Comparison of ENCODE assay signal across 8 cellular contexts in the genomic region with DNA sequence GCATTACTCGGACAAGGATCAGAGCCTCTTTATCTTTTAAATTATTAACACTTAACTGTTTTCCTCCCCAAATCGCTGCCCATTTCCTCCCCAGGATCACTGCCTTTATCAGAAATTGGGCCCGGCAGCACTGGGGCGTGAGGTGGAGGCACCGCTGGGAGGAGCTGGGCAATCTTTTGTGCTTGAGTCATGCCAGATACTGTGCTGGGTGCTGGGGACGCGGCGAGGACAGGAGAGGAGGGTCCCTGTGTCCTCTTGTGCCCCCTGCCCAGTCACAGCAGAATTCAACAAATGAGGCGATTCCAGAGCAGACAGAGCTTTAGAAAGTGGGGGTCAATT.
DNase-seq lines count a peak whose midpoint lies in the region; ATAC-seq, FAIRE-seq and TF ChIP-seq lines count a peak whose summit lies in the region.

No MANE protein-coding gene starts in this region.

- no peak for ATAC-seq in HG03135 (IDR thresholded peaks at IDR 0.05; ENCODE audit: unreplicated experiment)

- H3K9me1 ChIP-seq in endothelial cell of umbilical vein (replicated peaks; ENCODE audit: control insufficient read depth, extremely low read depth, insufficient read depth, low read length) = no peaks in the 10 kb centered on the region

- H3K4me2 ChIP-seq in endothelial cell of umbilical vein (ENCODE audit: insufficient read depth, low read length) = peak overlapping the region; percentile 12

- TF ChIP-seq CTCF in AG04449 (IDR thresholded peaks at IDR 0.05; ENCODE audit: insufficient read depth, low read length, missing control alignments) (no peak), LNCaP clone FGC (IDR thresholded peaks at IDR 0.05; ENCODE audit: control insufficient read depth, extremely low read depth, insufficient read depth) (no peak), endothelial cell of umbilical vein (IDR thresholded peaks at IDR 0.05; ENCODE audit: extremely low read depth in 1 of 2, insufficient read depth in 1 of 2, low read depth in 1 of 2, low read length in 2 of 2) (no peak)

- intact Hi-C loops in endothelial cell of umbilical vein (cut with micrococcal nuclease) = no loop called here

- H3K79me2 ChIP-seq in endothelial cell of umbilical vein (ENCODE audit: control insufficient read depth, insufficient read depth, low read length) = no peaks in the 10 kb centered on the region

- H3K4me3 ChIP-seq in AG04449 (ENCODE audit: low read depth, low read length) (peak overlapping the region; percentile 60), LNCaP clone FGC (ENCODE audit: low read depth, low read length) (peak overlapping the region; percentile 50), endothelial cell of umbilical vein (replicated peaks in 1 of 3; ENCODE audit: insufficient read depth in 1 of 3, low read depth in 1 of 3, low read length in 3 of 3) (no peak overlapping the region), mucosa of stomach (ENCODE audit: low read length) (no peak overlapping the region)

- no peak overlapping the region for H2AFZ ChIP-seq in endothelial cell of umbilical vein (ENCODE audit: low read depth, low read length)

- H3K4me1 ChIP-seq in endothelial cell of umbilical vein (ENCODE audit: control insufficient read depth, extremely low read depth, insufficient read depth, low read length) (no peaks in the 10 kb centered on the region), mucosa of stomach (ENCODE audit: control insufficient read depth, insufficient read depth, low read length) (peaks cover 11% of the 10 kb centered on the region)

- POLR2A ChIA-PET in AG04449 (lab: Yijun Ruan, JAX) = no interaction called here
- POLR2A ChIA-PET in endothelial cell of umbilical vein (lab: Charles Lee) = no interaction called here

- H3K36me3 ChIP-seq in endothelial cell of umbilical vein (ENCODE audit: control insufficient read depth in 2 of 2, extremely low read depth in 1 of 2, insufficient read depth in 2 of 2, low read length in 2 of 2) = no peaks in the 10 kb centered on the region
- H3K36me3 ChIP-seq in mucosa of stomach (ENCODE audit: control insufficient read depth, insufficient read depth, low read length) = no peaks in the 10 kb centered on the region

- DNase-seq in AG04449 (ENCODE audit: low read depth, low spot score) (no peak), LNCaP clone FGC (ENCODE audit: low read depth) (no peak), endothelial cell of umbilical vein (ENCODE audit: low read depth, low spot score) (no peak), T1000 (lab: John Stamatoyannopoulos, UW) (no peak), NCI-H2029 (lab: John Stamatoyannopoulos, UW) (no peak), kidney glomerular epithelial cell (lab: John Stamatoyannopoulos, UW) (no peak)

- no peak overlapping the region for H3K9ac ChIP-seq in endothelial cell of umbilical vein (replicated peaks; ENCODE audit: extremely low read depth, insufficient read depth, low read length)
- peak overlapping the region; percentile 56 for H3K9ac ChIP-seq in mucosa of stomach (ENCODE audit: low read length)

- H3K9me3 ChIP-seq in endothelial cell of umbilical vein (replicated peaks; ENCODE audit: control insufficient read depth, insufficient read depth, low read length) (no peaks in the 10 kb centered on the region), mucosa of stomach (ENCODE audit: control insufficient read depth, low read length) (no peaks in the 10 kb centered on the region)

- CTCF ChIA-PET in AG04449 (lab: Yijun Ruan, JAX) (no interaction called here), endothelial cell of umbilical vein (lab: Charles Lee) (no interaction called here)

- dilution Hi-C loops in endothelial cell of umbilical vein (cut with MboI; ENCODE audit: extremely low pct_ligation_motif_present, low sequenced_read_pairs) = no loop called here

- no peaks in the 10 kb centered on the region for H4K20me1 ChIP-seq in endothelial cell of umbilical vein (replicated peaks; ENCODE audit: control insufficient read depth, extremely low read depth, insufficient read depth, low read length)

- H3K27me3 ChIP-seq in endothelial cell of umbilical vein (ENCODE audit: control insufficient read depth in 2 of 2, insufficient read depth in 2 of 2, low read length in 2 of 2) (no peaks in the 10 kb centered on the region), mucosa of stomach (ENCODE audit: control insufficient read depth, insufficient read depth, low read length) (no peaks in the 10 kb centered on the region)

- no peak for FAIRE-seq in endothelial cell of umbilical vein (lab: Jason Lieb, UNC)

- no peak overlapping the region for H3K27ac ChIP-seq in endothelial cell of umbilical vein (ENCODE audit: insufficient read depth, low read depth, low read length)

- TF ChIP-seq POLR2A in endothelial cell of umbilical vein (IDR thresholded peaks at IDR 0.05; ENCODE audit: low read depth, low read length) = no peak

- no TSS peak for BruUV-seq in endothelial cell of umbilical vein (replicated peaks; lab: Mats Ljungman, UMichigan)

TF ChIP-seq in endothelial cell of umbilical vein, 7 proteins besides CTCF, POLR2A, EP300 and RAD21:
- TF ChIP-seq POLR2AphosphoS5 (IDR thresholded peaks at IDR 0.05; ENCODE audit: insufficient read depth, low read depth, low read length) (no peak), EZH2 (IDR thresholded peaks at IDR 0.05; ENCODE audit: borderline replicate concordance, low read depth, low read length, severe bottlenecking) (no peak), MYC (IDR thresholded peaks at IDR 0.05; ENCODE audit: low read depth, low read length) (no peak)

Comparison
In these comparisons a context has a peak if more than half of its experiments do, and no peak if none do; other contexts are left out.
1. H3K4me3 ChIP-seq: peak in AG04449 (single experiment) and LNCaP clone FGC (single experiment); none in endothelial cell of umbilical vein (0 of 3) and mucosa of stomach (single experiment).